In the genomic region with DNA sequence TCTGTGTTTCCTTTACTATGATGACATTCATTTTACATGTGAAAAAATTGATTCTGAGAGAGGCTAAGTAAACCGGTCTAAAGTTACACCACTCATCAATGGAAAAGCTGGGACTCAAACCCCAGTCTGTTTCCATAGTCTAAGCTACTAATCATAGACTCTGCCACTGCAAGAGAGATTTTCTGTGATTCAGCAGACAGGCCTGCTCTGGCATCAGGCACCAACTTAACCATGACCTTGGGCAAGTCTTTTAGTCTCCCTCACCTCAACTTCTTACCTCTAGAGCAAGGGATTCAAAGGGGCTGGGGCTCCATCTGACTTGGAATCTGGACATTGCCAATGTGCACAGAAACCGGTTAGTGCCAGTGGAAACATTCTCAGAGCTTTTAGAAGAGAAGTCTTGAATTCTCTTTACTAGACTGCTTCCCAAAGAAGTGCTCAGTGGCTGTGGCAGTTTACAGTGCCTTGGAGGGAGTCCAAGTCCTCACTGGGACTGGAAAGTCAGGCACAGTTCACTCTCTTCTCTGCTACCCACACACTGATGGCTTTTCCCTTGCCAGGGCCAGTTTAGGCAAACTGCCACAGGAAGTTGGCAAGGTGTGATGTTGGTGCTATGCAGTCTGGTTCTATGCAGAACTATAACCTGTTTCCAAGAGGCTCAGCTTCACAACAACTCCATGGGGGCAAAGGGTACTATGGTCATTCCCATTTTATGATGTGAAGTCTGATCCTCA, we compare ENCODE assay signal across 18 cellular contexts. TPM values are rescaled to one million over a fixed set of nuclear protein-coding genes. Genes with fewer than 3 reads are reported as not detected.
DNase-seq lines count a peak whose midpoint lies in the region; ATAC-seq and TF ChIP-seq lines count a peak whose summit lies in the region.
"Had no signal": no experiment of that assay in that cellular context is flagged by ENCODE, and none has a peak within 500 bp of the region (broad histone marks: within the 10 kb centered on the region; RNA-seq: fewer than 3 reads in every experiment).

No MANE protein-coding gene starts in this region.

- peak overlapping the region; percentile 50 for H2AFZ ChIP-seq in Karpas-422 (ENCODE audit: low read length)

- ATAC-seq in left colon (peak; percentile 65), GM18517 (IDR thresholded peaks at IDR 0.05; ENCODE audit: unreplicated experiment) (no peak)
- ATAC-seq: gastrocnemius medialis had no signal

- H3K27ac ChIP-seq in Karpas-422 (ENCODE audit: low read length), result peak overlapping the region; percentile 100
- H3K27ac ChIP-seq: adrenal gland, gastrocnemius medialis, SJCRH30 had no signal

- POLR2A ChIA-PET in MCF 10A (lab: Yijun Ruan, JAX), result interaction anchor here (0.5 to 1.4 kb wide), 3 partner anchors 12 to 51 kb away, joined by 3 to 5 read pairs (median 3); no protein-coding TSS in a partner anchor

- no peaks in the 10 kb centered on the region for H3K9me2 ChIP-seq in Karpas-422 (replicated peaks; ENCODE audit: insufficient read depth, low read length)

- no peaks in the 10 kb centered on the region for H3K36me3 Mint-ChIP-seq in MCF 10A (ENCODE audit: insufficient read depth, unreplicated experiment)
- H3K36me3 Mint-ChIP-seq: CD4-positive, CD25-positive, alpha-beta regulatory T cell had no signal

- TF ChIP-seq CTCF in MCF 10A (IDR thresholded peaks at IDR 0.05; ENCODE audit: unreplicated experiment), result no peak

- BruUV-seq in MCF 10A (replicated peaks; lab: Mats Ljungman, UMichigan), result no TSS peak

- H3K9me3 ChIP-seq in Karpas-422 (ENCODE audit: low read length), result no peaks in the 10 kb centered on the region
- H3K9me3 ChIP-seq: adrenal gland, gastrocnemius medialis, SJCRH30 had no signal

- intact Hi-C loops in MCF 10A (cut with micrococcal nuclease) (no loop called here), left colon (cut with DNase I, micrococcal nuclease) (no loop called here)

- no peak overlapping the region for H3K4me2 ChIP-seq in Karpas-422 (ENCODE audit: low read depth, low read length, poor library complexity, severe bottlenecking)

- CTCF ChIA-PET in MCF 10A (lab: Yijun Ruan, JAX), result interaction anchor here (1.6 to 2.7 kb wide), 2 partner anchors 18 to 46 kb away, joined by 5 to 14 read pairs; no protein-coding TSS in a partner anchor

- no peaks in the 10 kb centered on the region for H4K20me1 ChIP-seq in Karpas-422 (ENCODE audit: insufficient read depth, low read depth, low read length)

- no peaks in the 10 kb centered on the region for H3K27me3 ChIP-seq in Karpas-422 (ENCODE audit: low read length)
- H3K27me3 ChIP-seq: adrenal gland, gastrocnemius medialis, SJCRH30 had no signal

- peak overlapping the region; percentile 45 for H3K9ac ChIP-seq in Karpas-422 (ENCODE audit: low read length)

- peaks cover 8% of the 10 kb centered on the region for H3K79me2 ChIP-seq in Karpas-422 (ENCODE audit: low read length)

- H3K36me3 ChIP-seq in Karpas-422 (ENCODE audit: insufficient read depth, low read length), result no peaks in the 10 kb centered on the region
- H3K36me3 ChIP-seq: adrenal gland, gastrocnemius medialis, SJCRH30 had no signal

- peaks cover 76% of the 10 kb centered on the region for H3K4me1 ChIP-seq in Karpas-422 (ENCODE audit: low read length)
- H3K4me1 ChIP-seq: adrenal gland, SJCRH30 had no signal

- no peak overlapping the region for H3K4me3 Mint-ChIP-seq in MCF 10A (ENCODE audit: unreplicated experiment)
- H3K4me3 Mint-ChIP-seq: CD4-positive, CD25-positive, alpha-beta regulatory T cell had no signal

- no peaks in the 10 kb centered on the region for H3K27me3 Mint-ChIP-seq in MCF 10A (ENCODE audit: insufficient read depth, unreplicated experiment)

- DNase-seq in Karpas-422 (no peak), MCF 10A (ENCODE audit: unreplicated experiment) (peak; percentile 63), left colon (peak; percentile 69 to 76), superior temporal gyrus (ENCODE audit: extremely low spot score) (peak; percentile 25), SHP77 (lab: John Stamatoyannopoulos, UW) (no peak), HuH-7 (ENCODE audit: low spot score) (no peak)
- no peak for DNase-seq in activated CD4-positive, alpha-beta T cell treated with anti-CD3 and anti-CD28 coated beads for 1 hour
- DNase-seq: activated T-cell treated with anti-CD3 and anti-CD28 coated beads for 4 hours; CD4-positive, CD25-positive, alpha-beta regulatory T cell; effector CD4-positive, alpha-beta T cell; gastrocnemius medialis; kidney glomerular epithelial cell; NCI-H1417; NCI-H82; SJCRH30 had no signal

- H3K4me3 ChIP-seq in Karpas-422 (ENCODE audit: low read length), result no peak overlapping the region
- H3K4me3 ChIP-seq: adrenal gland, gastrocnemius medialis, SJCRH30 had no signal

- H3K9me3 Mint-ChIP-seq in MCF 10A (ENCODE audit: unreplicated experiment), result no peaks in the 10 kb centered on the region

- H3K27ac Mint-ChIP-seq in MCF 10A (ENCODE audit: low read depth, unreplicated experiment), result no peak overlapping the region
- H3K27ac Mint-ChIP-seq: CD4-positive, CD25-positive, alpha-beta regulatory T cell had no signal

- peaks cover 35% of the 10 kb centered on the region for H3K4me1 Mint-ChIP-seq in MCF 10A (ENCODE audit: insufficient read depth, unreplicated experiment)
- H3K4me1 Mint-ChIP-seq: CD4-positive, CD25-positive, alpha-beta regulatory T cell had no signal

RNA-seq across cellular contexts. Expression of gene BLNK, which starts 4.5 kb away (rescaled TPM):
- 51.7 and 99.1 TPM in 2 replicates for total RNA-seq in Karpas-422 (2014; rRNA removed; shearing (Covaris generic); ENCODE audit: low replicate concordance)
- total RNA-seq in MCF 10A (2022) (1.0 and 1.1 TPM in 2 replicates), left colon (10 to 100 TPM; 22.1 to 24.9 TPM)
- total RNA-seq: SJCRH30 had no signal

RNA-seq across cellular contexts. Expression of gene DNTT, which starts 28.4 kb away (rescaled TPM):
- not detected in 2 replicates for total RNA-seq in Karpas-422 (2014; rRNA removed; shearing (Covaris generic); ENCODE audit: low replicate concordance)
- total RNA-seq in MCF 10A (2022) (not detected in 2 replicates), left colon (not detected)
- total RNA-seq: adrenal gland; CD4-positive, CD25-positive, alpha-beta regulatory T cell; gastrocnemius medialis; omental fat pad; SJCRH30 had no signal

Comparison
In these comparisons a context has a peak if more than half of its experiments do, and no peak if none do; other contexts are left out.
1. DNase-seq: peak in MCF 10A (single experiment), left colon (2 of 2) and superior temporal gyrus (single experiment); none in Karpas-422 (single experiment), SHP77 (0 of 2), activated CD4-positive, alpha-beta T cell treated with anti-CD3 and anti-CD28 coated beads for 1 hour (single experiment) and HuH-7 (single experiment).
2. RNA of gene BLNK, which starts 4.5 kb away (total RNA-seq): 51.7 to 99.1 TPM in Karpas-422 and 22.1 to 24.9 TPM in left colon; 1.0 to 1.1 TPM in MCF 10A; every median in the first group is over 10 times any median in the second.